Comparison of ENCODE assay signal across 23 cellular contexts in the genomic region with DNA sequence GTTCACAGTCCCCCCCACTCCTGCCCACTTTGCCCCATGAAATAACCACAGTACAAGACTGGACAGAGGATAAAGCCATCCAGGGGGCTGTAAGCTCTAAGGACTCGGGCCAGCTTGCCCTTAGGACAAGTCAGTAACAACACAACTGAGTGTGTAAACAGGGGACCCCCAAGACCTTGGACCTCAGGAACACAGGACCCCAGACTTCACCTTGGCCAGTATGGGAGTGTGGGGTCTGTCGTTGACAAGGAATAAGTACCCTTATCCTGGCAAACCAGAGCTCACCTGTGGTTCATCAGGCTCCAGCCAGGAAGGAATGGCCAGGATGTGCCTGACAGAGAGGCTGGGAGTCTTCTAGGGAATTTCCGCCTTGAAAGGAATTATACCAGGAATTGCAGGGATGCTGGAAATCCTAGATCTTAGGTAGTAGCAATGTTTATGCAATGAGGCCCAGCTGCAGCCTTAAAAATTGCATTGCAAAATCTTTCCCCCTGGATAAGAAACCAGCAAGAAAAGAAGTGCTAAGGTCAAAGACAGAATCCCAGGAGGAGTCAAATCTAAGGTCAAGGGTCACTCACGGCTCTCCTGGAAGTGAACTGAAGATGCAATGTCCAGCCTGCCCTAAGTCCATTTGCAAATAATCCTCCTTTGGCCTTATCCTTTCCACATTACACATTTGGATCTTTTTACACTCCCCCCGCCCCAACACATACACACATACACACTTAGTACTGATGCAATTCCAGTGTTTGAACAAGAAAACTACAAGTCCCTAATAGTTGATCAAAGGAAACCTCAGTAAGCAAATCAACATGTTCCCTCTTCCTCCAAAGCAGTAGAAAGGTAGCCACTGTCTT.
"Had no signal": no experiment of that assay in that cellular context is flagged by ENCODE, and none has a peak within 500 bp of the region (broad histone marks: within the 10 kb centered on the region; RNA-seq: fewer than 3 reads in every experiment).

No MANE protein-coding gene starts in this region.

- H3K4me1 Mint-ChIP-seq: mesothelial cell of epicardium, nephron had no signal

- H3K4me3 ChIP-seq: heart left ventricle, psoas muscle, sigmoid colon, skin epidermis, thyroid gland, upper lobe of left lung, uterus had no signal

- H3K36me3 ChIP-seq: thyroid gland, upper lobe of left lung, uterus had no signal

- H3K79me2 ChIP-seq: parathyroid adenoma had no signal

- H3K27ac Mint-ChIP-seq: mesothelial cell of epicardium had no signal

- H2AFZ ChIP-seq: parathyroid adenoma had no signal

- FAIRE-seq: colon, endothelial cell of umbilical vein, islet of Langerhans had no signal

- H3K9me3 ChIP-seq: heart left ventricle, psoas muscle, sigmoid colon, thyroid gland, upper lobe of left lung, uterus had no signal

- H3K4me3 Mint-ChIP-seq: mesothelial cell of epicardium, nephron had no signal

- H3K27me3 ChIP-seq: thyroid gland, upper lobe of left lung, uterus had no signal

- ATAC-seq: heart left ventricle, left lobe of liver, psoas muscle had no signal

- H3K9me3 Mint-ChIP-seq: mesothelial cell of epicardium, nephron had no signal

- H3K27ac ChIP-seq: heart left ventricle, parathyroid adenoma, psoas muscle, sigmoid colon, skin epidermis, thyroid gland, upper lobe of left lung, uterus had no signal

- DNase-seq: cerebellar nuclear complex; dermis blood vessel endothelial cell; erythroblast; foreskin melanocyte; heart left ventricle; hypothalamus; mammary epithelial cell; psoas muscle; retina; sigmoid colon; stimulated activated CD4-positive, alpha-beta T cell treated with anti-CD3 and anti-CD28 coated beads, Interleukin-12 subunit alpha, Interleukin-12 subunit beta, amount 100 ng/mL, for 4 hours; stimulated activated naive CD4-positive, alpha-beta T cell; uterus had no signal

- H3K9ac ChIP-seq: parathyroid adenoma had no signal

- H3K4me1 ChIP-seq: parathyroid adenoma, psoas muscle had no signal
